In genomic region chr11:63671322-63672155, GRCh38 we compare ENCODE assay signal across 8 cellular contexts. TPM values are rescaled to one million over a fixed set of nuclear protein-coding genes. Genes with fewer than 3 reads are reported as not detected.
A peak's percentile ranks its signal among the peaks of the same experiment; 100 is the strongest.
DNase-seq lines count a peak whose midpoint lies in the region; ATAC-seq and TF ChIP-seq lines count a peak whose summit lies in the region.

Gene ATL3, minus strand, starts transcription at chr11:63671376. Its CDS starts 41 bp downstream, at chr11:63671335.

- no peaks in the 10 kb centered on the region for H3K9me3 Mint-ChIP-seq in CD8-positive, alpha-beta T cell

- peak within 1 kb of the TSS; percentile 87 for H3K27ac Mint-ChIP-seq in CD8-positive, alpha-beta T cell

- peak; percentile 87 to 98 (median 94) for DNase-seq in CD8-positive, alpha-beta T cell
- peak; percentile 88 for DNase-seq in HPDE6-E6E7 (ENCODE audit: extremely low spot score)
- peak; percentile 57 for DNase-seq in NK-92 (lab: John Stamatoyannopoulos, UW; ENCODE audit: unreplicated experiment)
- DNase-seq in effector CD8-positive, alpha-beta T cell (lab: John Stamatoyannopoulos, UW), result peak; percentile 89
- peak; percentile 96 to 98 for DNase-seq in lung microvascular endothelial cell (ENCODE audit: low read depth in 2 of 2)
- peak; percentile 94 to 96 (median 95) for DNase-seq in stimulated activated CD4-positive, alpha-beta T cell treated with anti-CD3 and anti-CD28 coated beads, TNF-alpha, amount 100 ng/mL, for 4 hours (ENCODE audit: low read depth in 3 of 3)

- peak; percentile 95 for ATAC-seq in CD8-positive, alpha-beta T cell
- peak; percentile 90 for ATAC-seq in GM19467 (IDR thresholded peaks at IDR 0.05; ENCODE audit: unreplicated experiment)

- CTCF ChIA-PET in CD8-positive, alpha-beta T cell (lab: Charles Lee), result interaction anchor here (1.1 to 4.3 kb wide), 5 partner anchors 8 to 96 kb away, joined by 4 to 17 read pairs (median 7); partner anchors contain the start of genes RTN3 and ZFTA
- CTCF ChIA-PET in activated CD8-positive, alpha-beta memory T cell treated with anti-CD3 and anti-CD28 coated beads for 36 hours (lab: Charles Lee), result interaction anchor here (0.6 to 4.1 kb wide), 5 partner anchors 9 to 15 kb away, joined by 3 to 22 read pairs (median 4); partner anchors contain the start of gene RTN3

- peak within 1 kb of the TSS; percentile 86 for H3K4me3 Mint-ChIP-seq in CD8-positive, alpha-beta T cell

- H3K36me3 ChIP-seq in CD8-positive, alpha-beta T cell (ENCODE audit: insufficient read depth, low read length), result no peaks in the 10 kb centered on the region

- H3K4me1 Mint-ChIP-seq in CD8-positive, alpha-beta T cell (ENCODE audit: low read depth), result peaks cover 29% of the 10 kb centered on the region

- H3K4me1 ChIP-seq in CD8-positive, alpha-beta T cell (ENCODE audit: insufficient read depth, low read length), result peaks cover 19% of the 10 kb centered on the region

- H3K27me3 Mint-ChIP-seq in CD8-positive, alpha-beta T cell (ENCODE audit: low read depth), result no peaks in the 10 kb centered on the region

- no peaks in the 10 kb centered on the region for H3K9me3 ChIP-seq in CD8-positive, alpha-beta T cell (ENCODE audit: low read length)

- peaks cover 4% of the 10 kb centered on the region for H3K36me3 Mint-ChIP-seq in CD8-positive, alpha-beta T cell

- peak within 1 kb of the TSS; percentile 74 for H3K27ac ChIP-seq in CD8-positive, alpha-beta T cell (ENCODE audit: low read depth, low read length)

- intact Hi-C loops in CD8-positive, alpha-beta T cell (cut with DNase I, micrococcal nuclease), result loop anchor here (1.0 to 5.0 kb wide), 7 partner anchors 10 to 1069 kb away; partner anchors contain the start of genes RTN3 (in 2 of the 2), MTA2 (in 1 of the 2) and ZFTA (in 1 of the 2)

- POLR2A ChIA-PET in CD8-positive, alpha-beta T cell (lab: Charles Lee), result interaction anchor here (0.6 to 2.5 kb wide), 3 partner anchors 10 to 15 kb away, joined by 3 to 25 read pairs (median 4); partner anchors contain the start of gene RTN3
- POLR2A ChIA-PET in activated CD8-positive, alpha-beta memory T cell treated with anti-CD3 and anti-CD28 coated beads for 36 hours (lab: Charles Lee), result interaction anchor here (0.6 to 0.8 kb wide), 2 partner anchors 10 to 774 kb away, joined by 5 to 7 read pairs; partner anchors contain the start of gene RTN3

- H3K27me3 ChIP-seq in CD8-positive, alpha-beta T cell (ENCODE audit: insufficient read depth, low read length), result no peaks in the 10 kb centered on the region

- H3K4me3 ChIP-seq in CD8-positive, alpha-beta T cell (ENCODE audit: low read depth, low read length), result peak within 1 kb of the TSS; percentile 91

- no peak for TF ChIP-seq CTCF in CD8-positive, alpha-beta T cell (IDR thresholded peaks at IDR 0.05)

RNA-seq across cellular contexts. Expression of gene ATL3, which starts in this region (rescaled TPM):
- total RNA-seq in CD8-positive, alpha-beta T cell, result 10 to 100 TPM; 11.6 to 11.8 TPM
- 10 to 100 TPM; 34.9 TPM for total RNA-seq in activated CD8-positive, alpha-beta memory T cell treated with anti-CD3 and anti-CD28 coated beads for 36 hours
- 69.3 and 85.7 TPM in 2 replicates for total RNA-seq in lung microvascular endothelial cell

Comparison
In these comparisons a context has a peak if more than half of its experiments do, and no peak if none do; other contexts are left out.
1. Peak in every context shown above with its lines: DNase-seq, ATAC-seq, H3K4me3 ChIP-seq and H3K27ac ChIP-seq.